ENCODE assay signal across 9 cellular contexts in the genomic region with DNA sequence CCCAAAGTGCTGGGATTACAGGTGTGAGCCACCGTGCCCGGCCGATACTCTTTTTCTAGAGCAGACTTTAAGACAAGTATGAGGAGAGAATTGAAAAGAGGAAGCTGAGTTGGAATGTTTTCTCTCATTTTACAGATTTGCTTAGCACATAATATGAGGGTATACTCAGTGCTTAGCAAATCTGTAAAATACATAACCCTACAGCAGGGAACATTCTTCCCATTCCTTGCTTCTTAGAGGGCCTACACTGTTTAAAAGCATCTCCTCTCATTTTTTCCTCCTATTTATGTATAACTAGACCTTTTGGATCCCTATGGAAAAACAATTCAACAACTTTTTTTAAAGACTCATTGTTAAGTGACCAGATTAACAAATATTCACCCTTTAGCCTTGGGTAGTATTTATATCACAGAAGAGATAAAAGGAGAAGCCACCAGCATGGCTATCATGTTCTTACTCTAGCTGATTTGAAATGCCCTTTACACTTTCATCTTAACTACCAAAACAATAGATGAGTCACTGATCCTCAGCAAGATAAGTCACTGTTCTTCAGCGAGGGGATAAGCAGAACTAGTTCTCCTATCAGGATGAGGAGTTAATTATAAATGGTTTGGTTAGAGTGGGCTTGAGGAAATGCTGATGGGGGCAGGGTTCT.
A peak's percentile ranks its signal among the peaks of the same experiment; 100 is the strongest.
DNase-seq lines count a peak whose midpoint lies in the region; ATAC-seq and TF ChIP-seq lines count a peak whose summit lies in the region.
"Had no signal": no experiment of that assay in that cellular context is flagged by ENCODE, and none has a peak within 500 bp of the region (broad histone marks: within the 10 kb centered on the region; RNA-seq: fewer than 3 reads in every experiment).

No MANE protein-coding gene starts in this region.

- H3K79me2 ChIP-seq in parathyroid adenoma: peaks cover 2% of the 10 kb centered on the region

- peaks cover 12% of the 10 kb centered on the region for H3K4me1 ChIP-seq in parathyroid adenoma

- H3K27ac ChIP-seq in parathyroid adenoma: peak overlapping the region; percentile 24
- H3K27ac ChIP-seq: KMS-11 had no signal

- no peaks in the 10 kb centered on the region for H3K36me3 ChIP-seq in parathyroid adenoma (ENCODE audit: control insufficient read depth, insufficient read depth, low read length)

- H3K4me2 ChIP-seq in parathyroid adenoma (ENCODE audit: low read length): peak overlapping the region; percentile 33
- H3K4me2 ChIP-seq: KMS-11 had no signal

- peak; percentile 90 for ATAC-seq in GM18868 (IDR thresholded peaks at IDR 0.05; ENCODE audit: unreplicated experiment)
- no peak for ATAC-seq in GM21367 (IDR thresholded peaks at IDR 0.05; ENCODE audit: unreplicated experiment)

- H3K9ac ChIP-seq in parathyroid adenoma: no peak overlapping the region
- H3K9ac ChIP-seq: KMS-11 had no signal

- H3K9me3 ChIP-seq in parathyroid adenoma (ENCODE audit: control insufficient read depth, low read length): no peaks in the 10 kb centered on the region

- H3K4me3 ChIP-seq in cardiac fibroblast (replicated peaks in 1 of 2; ENCODE audit: low read depth in 2 of 2, low read length in 2 of 2) (no peak overlapping the region), parathyroid adenoma (ENCODE audit: low read depth, low read length) (no peak overlapping the region)

- no peak for TF ChIP-seq CTCF in cardiac fibroblast (IDR thresholded peaks at IDR 0.05; ENCODE audit: low read depth, low read length)
- TF ChIP-seq CTCF in parathyroid adenoma (IDR thresholded peaks at IDR 0.05): no peak

- no peaks in the 10 kb centered on the region for H3K27me3 ChIP-seq in parathyroid adenoma (ENCODE audit: control insufficient read depth, insufficient read depth, low read length)

- DNase-seq in NOMO-1 treated with dmso at 0.1 percent for 144 hours (lab: John Stamatoyannopoulos, UW; ENCODE audit: unreplicated experiment) (peak; percentile 25), cardiac fibroblast (ENCODE audit: low read depth in 2 of 2) (peak; percentile 36 to 40), NCI-H2171 treated with DMSO at 0.1 percent for 48 hours (lab: John Stamatoyannopoulos, UW) (no peak), germinal center (ENCODE audit: low spot score) (no peak), globus pallidus (ENCODE audit: low spot score) (no peak)

- H2AFZ ChIP-seq in parathyroid adenoma: no peak overlapping the region

Comparison
In these comparisons a context has a peak if more than half of its experiments do, and no peak if none do; other contexts are left out.
1. DNase-seq: peak in NOMO-1 treated with dmso at 0.1 percent for 144 hours (single experiment) and cardiac fibroblast (2 of 2); none in NCI-H2171 treated with DMSO at 0.1 percent for 48 hours (single experiment), germinal center (single experiment) and globus pallidus (single experiment).